In the genomic region with DNA sequence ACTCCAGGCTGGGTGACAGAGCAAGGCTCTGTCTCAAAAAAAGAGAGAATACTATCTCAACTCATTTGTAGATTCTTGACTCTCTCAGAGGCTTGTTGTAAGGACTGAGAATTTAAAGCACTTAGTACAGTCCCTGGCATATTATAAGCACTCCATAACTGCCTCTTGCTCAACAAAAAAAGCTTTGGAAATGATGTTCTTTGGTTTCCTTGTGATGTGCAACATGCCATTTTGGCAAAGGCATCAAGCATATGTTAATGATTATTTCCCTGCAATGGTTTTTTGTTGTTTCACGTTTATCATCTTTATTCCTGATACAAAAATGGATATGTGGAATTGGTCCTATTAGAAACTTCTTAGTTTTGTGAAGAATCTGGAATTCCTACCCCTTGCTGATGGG, we compare ENCODE assay signal across 37 cellular contexts. TPM values are rescaled to one million over a fixed set of nuclear protein-coding genes. Genes with fewer than 3 reads are reported as not detected.
"Had no signal": no experiment of that assay in that cellular context is flagged by ENCODE, and none has a peak within 500 bp of the region (broad histone marks: within the 10 kb centered on the region; RNA-seq: fewer than 3 reads in every experiment).

No MANE protein-coding gene starts in this region.

- H3K4me3 Mint-ChIP-seq: activated B cell treated with CpG ODN at 0.5 μM for 24 hours; activated CD4-positive, alpha-beta T cell treated with anti-CD3 and anti-CD28 coated beads for 36 hours; activated CD8-positive, alpha-beta memory T cell treated with anti-CD3 and anti-CD28 coated beads, Interleukin-2, amount 10 ng/mL, durations not matched to agents 7 days and 5 days; activated CD8-positive, alpha-beta T cell treated with anti-CD3 and anti-CD28 coated beads, Interleukin-2, amount 10 ng/mL, durations not matched to agents 7 days and 5 days; activated naive CD4-positive, alpha-beta T cell treated with anti-CD3 and anti-CD28 coated beads for 36 hours; activated naive CD8-positive, alpha-beta T cell treated with anti-CD3 and anti-CD28 coated beads for 36 hours; activated T-cell treated with anti-CD3 and anti-CD28 coated beads, Interleukin-2, amount 50 U/mL, for 72 hours; brain; stimulated activated naive CD8-positive, alpha-beta T cell treated with anti-CD3 and anti-CD28 coated beads, Interleukin-15, Interleukin-2, amounts not matched to agents 100 ng/mL and 50 ng/mL, for 24 hours; T-helper 2 cell treated with Interferon-gamma antibody and Interleukin-4, amounts not matched to agents 5 μg/mL and 100 μg/mL, for 36 hours; type B pancreatic cell had no signal

- DNase-seq: activated B cell treated with CpG ODN at 0.5 μM for 24 hours; activated CD4-positive, alpha-beta T cell treated with anti-CD3 and anti-CD28 coated beads for 36 hours; activated CD8-positive, alpha-beta memory T cell treated with anti-CD3 and anti-CD28 coated beads, Interleukin-2, amount 10 ng/mL, durations not matched to agents 7 days and 5 days; activated CD8-positive, alpha-beta T cell treated with anti-CD3 and anti-CD28 coated beads, Interleukin-2, amount 10 ng/mL, durations not matched to agents 7 days and 5 days; activated effector memory CD4-positive, alpha-beta T cell treated with anti-CD3 and anti-CD28 coated beads, Interleukin-2, amount 50 U/mL, for 16 hours; activated naive CD4-positive, alpha-beta T cell treated with anti-CD3 and anti-CD28 coated beads for 36 hours; activated naive CD8-positive, alpha-beta T cell treated with anti-CD3 and anti-CD28 coated beads for 36 hours; activated T-cell treated with anti-CD3 and anti-CD28 coated beads, Interleukin-2, amount 50 U/mL, for 72 hours; cerebellar nuclear complex; colonic mucosa; dorsolateral prefrontal cortex; effector memory CD4-positive, alpha-beta T cell; hippocampal formation; left cardiac atrium; left ventricle myocardium superior; naive B cell; nucleus accumbens; pancreas; retina; stimulated activated CD4-positive, alpha-beta T cell treated with anti-CD3 and anti-CD28 coated beads, Interleukin-12 subunit alpha, Interleukin-12 subunit beta, amount 100 ng/mL, for 4 hours; stimulated activated CD4-positive, alpha-beta T cell treated with anti-CD3 and anti-CD28 coated beads, Interleukin-4, amount 100 ng/mL, for 1 hour; substantia nigra; T-cell; uterus had no signal

- H3K36me3 ChIP-seq: colonic mucosa, prostate gland, uterus had no signal

- H3K9me3 Mint-ChIP-seq: activated B cell treated with CpG ODN at 0.5 μM for 24 hours; activated naive CD4-positive, alpha-beta T cell treated with anti-CD3 and anti-CD28 coated beads for 36 hours; activated naive CD8-positive, alpha-beta T cell treated with anti-CD3 and anti-CD28 coated beads for 36 hours; activated T-cell treated with anti-CD3 and anti-CD28 coated beads, Interleukin-2, amount 50 U/mL, for 72 hours; brain; naive B cell; stimulated activated effector memory CD8-positive, alpha-beta T cell treated with anti-CD3 and anti-CD28 coated beads, Interleukin-12 subunit alpha, Interleukin-12 subunit beta, amount 100 ng/mL, for 72 hours; stimulated activated naive CD8-positive, alpha-beta T cell treated with anti-CD3 and anti-CD28 coated beads, Interleukin-15, Interleukin-2, amounts not matched to agents 100 ng/mL and 50 ng/mL, for 24 hours; T-cell; T-helper 2 cell treated with Interferon-gamma antibody and Interleukin-4, amounts not matched to agents 5 μg/mL and 100 μg/mL, for 36 hours; type B pancreatic cell had no signal

- H3K27me3 ChIP-seq: ascending aorta, cardiac muscle cell, colonic mucosa, dorsolateral prefrontal cortex, gastroesophageal sphincter, pancreas, uterus had no signal

- ATAC-seq: activated CD4-positive, alpha-beta T cell treated with anti-CD3 and anti-CD28 coated beads for 36 hours; activated CD8-positive, alpha-beta memory T cell treated with anti-CD3 and anti-CD28 coated beads, Interleukin-2, amount 10 ng/mL, durations not matched to agents 7 days and 5 days; activated CD8-positive, alpha-beta T cell treated with anti-CD3 and anti-CD28 coated beads, Interleukin-2, amount 10 ng/mL, durations not matched to agents 7 days and 5 days; activated T-cell treated with anti-CD3 and anti-CD28 coated beads, Interleukin-2, amount 50 U/mL, for 72 hours; gastroesophageal sphincter; left cardiac atrium; left ventricle myocardium superior; pancreas; sciatic nerve; stimulated activated effector memory CD8-positive, alpha-beta T cell treated with anti-CD3 and anti-CD28 coated beads, Interleukin-12 subunit alpha, Interleukin-12 subunit beta, amount 100 ng/mL, for 72 hours; T-cell had no signal

- H3K36me3 Mint-ChIP-seq: brain had no signal

- H3K27me3 Mint-ChIP-seq: activated B cell treated with CpG ODN at 0.5 μM for 24 hours; activated CD4-positive, alpha-beta T cell treated with anti-CD3 and anti-CD28 coated beads for 36 hours; activated CD8-positive, alpha-beta memory T cell treated with anti-CD3 and anti-CD28 coated beads, Interleukin-2, amount 10 ng/mL, durations not matched to agents 7 days and 5 days; activated naive CD8-positive, alpha-beta T cell treated with anti-CD3 and anti-CD28 coated beads for 36 hours; brain; stimulated activated naive CD8-positive, alpha-beta T cell treated with anti-CD3 and anti-CD28 coated beads, Interleukin-15, Interleukin-2, amounts not matched to agents 100 ng/mL and 50 ng/mL, for 24 hours; T-cell had no signal

- H3K4me3 ChIP-seq: ascending aorta, cardiac muscle cell, colonic mucosa, dorsolateral prefrontal cortex, gastroesophageal sphincter, pancreas, prostate gland, skin epidermis, uterus had no signal

- H3K27ac ChIP-seq: ascending aorta, cardiac muscle cell, colonic mucosa, dorsolateral prefrontal cortex, gastroesophageal sphincter, pancreas, prostate gland, skin epidermis, uterus had no signal

- H3K4me1 ChIP-seq: colonic mucosa, prostate gland, uterus had no signal

- H3K9me3 ChIP-seq: ascending aorta, colonic mucosa, gastroesophageal sphincter, pancreas, prostate gland, uterus had no signal

RNA-seq across cellular contexts. Expression of a gene that starts 58.2 kb away (rescaled TPM):
- total RNA-seq: activated B cell treated with CpG ODN at 0.5 μM for 24 hours; activated CD8-positive, alpha-beta memory T cell treated with anti-CD3 and anti-CD28 coated beads, Interleukin-2, amount 10 ng/mL, durations not matched to agents 7 days and 5 days; activated CD8-positive, alpha-beta T cell treated with anti-CD3 and anti-CD28 coated beads, Interleukin-2, amount 10 ng/mL, durations not matched to agents 7 days and 5 days; activated naive CD4-positive, alpha-beta T cell treated with anti-CD3 and anti-CD28 coated beads for 36 hours; activated naive CD8-positive, alpha-beta T cell treated with anti-CD3 and anti-CD28 coated beads for 36 hours; ascending aorta; cardiac muscle cell; left ventricle myocardium superior; lung microvascular endothelial cell; pancreas; sciatic nerve; T-cell had no signal
- polyA plus RNA-seq: neural cell had no signal
